ENCODE assay signal across 7 cellular contexts in genomic region chr9:127424669-127424986, GRCh38. TPM values are rescaled to one million over a fixed set of nuclear protein-coding genes. Genes with fewer than 3 reads are reported as not detected.
DNase-seq lines count a peak whose midpoint lies in the region; ATAC-seq and TF ChIP-seq lines count a peak whose summit lies in the region.

No MANE protein-coding gene starts in this region.

- H3K9me3 ChIP-seq in heart left ventricle (no peaks in the 10 kb centered on the region), skeletal muscle tissue (ENCODE audit: control insufficient read depth in 3 of 3, low read length in 3 of 3) (no peaks in the 10 kb centered on the region)

- intact Hi-C loops in heart left ventricle (cut with DNase I), result loop anchor here in 3 of 10 donors (1.0 to 2.0 kb wide), 2 partner anchors 27 to 28 kb away; partner anchors contain the start of genes LRSAM1 (in 3 of the 3), RPL12 (in 3 of the 3) and SLC2A8 (in 1 of the 3)

- peak overlapping the region; percentile 69 to 95 (median 92) for H3K27ac ChIP-seq in heart left ventricle
- H3K27ac ChIP-seq in skeletal muscle tissue (ENCODE audit: low read depth, low read length), result peak overlapping the region; percentile 93

- H3K4me1 Mint-ChIP-seq in activated CD8-positive, alpha-beta T cell treated with anti-CD3 and anti-CD28 coated beads, Interleukin-2, amount 10 ng/mL, durations not matched to agents 7 days and 5 days (ENCODE audit: low read depth), result peaks cover 46% of the 10 kb centered on the region

- peak overlapping the region; percentile 96 to 99 (median 97) for H3K9ac ChIP-seq in skeletal muscle tissue (ENCODE audit: low read depth in 1 of 3, low read length in 3 of 3)

- H3K4me3 Mint-ChIP-seq in activated CD8-positive, alpha-beta T cell treated with anti-CD3 and anti-CD28 coated beads, Interleukin-2, amount 10 ng/mL, durations not matched to agents 7 days and 5 days, result peak overlapping the region; percentile 99

- no peak for TF ChIP-seq POLR2A in heart left ventricle (IDR thresholded peaks at IDR 0.05)

- ATAC-seq in GM19395 (IDR thresholded peaks at IDR 0.05; ENCODE audit: unreplicated experiment) (peak; percentile 18), HG03460 (IDR thresholded peaks at IDR 0.05; ENCODE audit: unreplicated experiment) (peak; percentile 24), heart left ventricle (no peak), GM18909 (IDR thresholded peaks at IDR 0.05; ENCODE audit: poor library complexity, unreplicated experiment) (no peak)
- peak; percentile 43 for ATAC-seq in activated CD8-positive, alpha-beta T cell treated with anti-CD3 and anti-CD28 coated beads, Interleukin-2, amount 10 ng/mL, durations not matched to agents 7 days and 5 days

- WGBS in heart left ventricle, 4 donors, result 0 to 3% (median 1%) methylated on average over 11 to 13 of the region's 13 CpGs

- H3K4me1 ChIP-seq in heart left ventricle (peaks cover 10 to 41% (median 27%) of the 10 kb centered on the region in 12 donors), skeletal muscle tissue (ENCODE audit: control insufficient read depth in 3 of 3, insufficient read depth in 3 of 3, low read length in 3 of 3) (peaks cover 22 to 46% (median 28%) of the 10 kb centered on the region in 3 donors)

- H3K27me3 ChIP-seq in heart left ventricle (no peaks in the 10 kb centered on the region), skeletal muscle tissue (ENCODE audit: control insufficient read depth in 3 of 3, insufficient read depth in 3 of 3, low read length in 3 of 3) (no peaks in the 10 kb centered on the region)

- POLR2A ChIA-PET in activated CD8-positive, alpha-beta T cell treated with anti-CD3 and anti-CD28 coated beads, Interleukin-2, amount 10 ng/mL, durations not matched to agents 7 days and 5 days (lab: Charles Lee), result interaction anchor here (0.8 to 2.9 kb wide), 4 partner anchors 11 to 393 kb away, joined by 3 to 40 read pairs (median 5); partner anchors contain the start of genes LRSAM1 and RPL12

- H3K27me3 Mint-ChIP-seq in activated CD8-positive, alpha-beta T cell treated with anti-CD3 and anti-CD28 coated beads, Interleukin-2, amount 10 ng/mL, durations not matched to agents 7 days and 5 days (ENCODE audit: low read depth), result no peaks in the 10 kb centered on the region

- peaks cover 20% of the 10 kb centered on the region for H3K36me3 Mint-ChIP-seq in activated CD8-positive, alpha-beta T cell treated with anti-CD3 and anti-CD28 coated beads, Interleukin-2, amount 10 ng/mL, durations not matched to agents 7 days and 5 days (ENCODE audit: low read depth)

- H3K4me3 ChIP-seq in heart left ventricle (peak overlapping the region; percentile 57 to 97 (median 78)), skeletal muscle tissue (ENCODE audit: low read length in 3 of 3) (peak overlapping the region; percentile 93 to 98 (median 96))

- no peaks in the 10 kb centered on the region for H3K9me3 Mint-ChIP-seq in activated CD8-positive, alpha-beta T cell treated with anti-CD3 and anti-CD28 coated beads, Interleukin-2, amount 10 ng/mL, durations not matched to agents 7 days and 5 days (ENCODE audit: insufficient read depth)

- peak; percentile 58 for DNase-seq in activated CD8-positive, alpha-beta T cell treated with anti-CD3 and anti-CD28 coated beads, Interleukin-2, amount 10 ng/mL, durations not matched to agents 7 days and 5 days
- DNase-seq in heart left ventricle (no peak), NCI-H526 (lab: John Stamatoyannopoulos, UW) (no peak)

- no peak for TF ChIP-seq CTCF in heart left ventricle (IDR thresholded peaks at IDR 0.05)

- H3K27ac Mint-ChIP-seq in activated CD8-positive, alpha-beta T cell treated with anti-CD3 and anti-CD28 coated beads, Interleukin-2, amount 10 ng/mL, durations not matched to agents 7 days and 5 days, result peak overlapping the region; percentile 96

- CTCF ChIA-PET in activated CD8-positive, alpha-beta T cell treated with anti-CD3 and anti-CD28 coated beads, Interleukin-2, amount 10 ng/mL, durations not matched to agents 7 days and 5 days (lab: Charles Lee), result interaction anchor here (1.3 to 1.7 kb wide), 3 partner anchors 11 to 28 kb away, joined by 3 to 8 read pairs (median 5); partner anchors contain the start of genes LRSAM1, RPL12 and SLC2A8

- H3K36me3 ChIP-seq in heart left ventricle (peaks cover 0 to 27% (median 18%) of the 10 kb centered on the region in 9 donors), skeletal muscle tissue (ENCODE audit: control insufficient read depth in 3 of 3, insufficient read depth in 3 of 3, low read length in 3 of 3) (peaks cover 7 to 10% (median 9%) of the 10 kb centered on the region in 3 donors)

RNA-seq across cellular contexts. Expression of gene ZNF79, which starts 0.4 kb away (rescaled TPM):
- 10 to 100 TPM; 11.3 to 12.1 TPM for total RNA-seq in activated CD8-positive, alpha-beta T cell treated with anti-CD3 and anti-CD28 coated beads, Interleukin-2, amount 10 ng/mL, durations not matched to agents 7 days and 5 days
- total RNA-seq in heart left ventricle (1 to 10 TPM; 4.6 to 7.4 (median 5.8) TPM), skeletal muscle tissue (9.9 TPM)
- polyA plus RNA-seq in heart left ventricle, result 1 to 10 TPM; 3.1 to 3.6 TPM

RNA-seq across cellular contexts. Expression of gene RPL12, which starts 26.6 kb away (rescaled TPM):
- 1,000 to 10,000 TPM; 1,248 to 1,328 TPM for total RNA-seq in activated CD8-positive, alpha-beta T cell treated with anti-CD3 and anti-CD28 coated beads, Interleukin-2, amount 10 ng/mL, durations not matched to agents 7 days and 5 days
- total RNA-seq in heart left ventricle (100 to 1,000 TPM; 408 to 937 (median 547) TPM), skeletal muscle tissue (1,305 TPM)
- polyA plus RNA-seq in heart left ventricle, result 1,000 to 10,000 TPM; 1,225 to 1,523 TPM

RNA-seq across cellular contexts. Expression of gene LRSAM1, which starts 26.7 kb away (rescaled TPM):
- total RNA-seq in activated CD8-positive, alpha-beta T cell treated with anti-CD3 and anti-CD28 coated beads, Interleukin-2, amount 10 ng/mL, durations not matched to agents 7 days and 5 days, result 10 to 100 TPM; 17.8 to 18.0 TPM
- total RNA-seq in heart left ventricle (10 to 100 TPM; 21.9 to 42.2 (median 31.6) TPM), skeletal muscle tissue (10.4 TPM)
- polyA plus RNA-seq in heart left ventricle, result 10 to 100 TPM; 22.2 to 38.0 TPM

RNA-seq across cellular contexts. Expression of gene SLC2A8, which starts 27.7 kb away (rescaled TPM):
- total RNA-seq in activated CD8-positive, alpha-beta T cell treated with anti-CD3 and anti-CD28 coated beads, Interleukin-2, amount 10 ng/mL, durations not matched to agents 7 days and 5 days, result 1 to 10 TPM; 5.6 to 7.2 TPM
- 10 to 100 TPM; 12.1 to 25.0 (median 14.9) TPM for total RNA-seq in heart left ventricle
- 10 to 100 TPM; 15.6 to 22.1 TPM for polyA plus RNA-seq in heart left ventricle
- total RNA-seq in skeletal muscle tissue, result 13.6 TPM

Comparison
In these comparisons a context has a peak if more than half of its experiments do, and no peak if none do; other contexts are left out.
1. ATAC-seq: peak in GM19395 (single experiment), HG03460 (single experiment) and activated CD8-positive, alpha-beta T cell treated with anti-CD3 and anti-CD28 coated beads, Interleukin-2, amount 10 ng/mL, durations not matched to agents 7 days and 5 days (single experiment); none in heart left ventricle (0 of 4) and GM18909 (single experiment).